In genomic region chr1:46039571-46040052, GRCh38 we compare ENCODE assay signal across 10 cellular contexts.
DNase-seq lines count a peak whose midpoint lies in the region; ATAC-seq and TF ChIP-seq lines count a peak whose summit lies in the region.
"Had no signal": no experiment of that assay in that cellular context is flagged by ENCODE, and none has a peak within 500 bp of the region (broad histone marks: within the 10 kb centered on the region; RNA-seq: fewer than 3 reads in every experiment).

No MANE protein-coding gene starts in this region.

- H3K4me1 Mint-ChIP-seq in stimulated activated naive CD8-positive, alpha-beta T cell treated with anti-CD3 and anti-CD28 coated beads, Interleukin-15, amount 100 ng/mL, for 72 hours, result peaks cover 8% of the 10 kb centered on the region

- no peak overlapping the region for H3K4me3 ChIP-seq in colonic mucosa
- no peak overlapping the region for H3K4me3 ChIP-seq in psoas muscle

- H3K27me3 Mint-ChIP-seq in stimulated activated naive CD8-positive, alpha-beta T cell treated with anti-CD3 and anti-CD28 coated beads, Interleukin-15, amount 100 ng/mL, for 72 hours, result no peaks in the 10 kb centered on the region

- no peaks in the 10 kb centered on the region for H3K9me3 Mint-ChIP-seq in stimulated activated naive CD8-positive, alpha-beta T cell treated with anti-CD3 and anti-CD28 coated beads, Interleukin-15, amount 100 ng/mL, for 72 hours

- H3K27ac Mint-ChIP-seq in stimulated activated naive CD8-positive, alpha-beta T cell treated with anti-CD3 and anti-CD28 coated beads, Interleukin-15, amount 100 ng/mL, for 72 hours, result no peak overlapping the region

- H3K4me3 Mint-ChIP-seq in stimulated activated naive CD8-positive, alpha-beta T cell treated with anti-CD3 and anti-CD28 coated beads, Interleukin-15, amount 100 ng/mL, for 72 hours, result no peak overlapping the region

- H3K27me3 ChIP-seq in colonic mucosa (no peaks in the 10 kb centered on the region), psoas muscle (ENCODE audit: insufficient read depth in 3 of 3, low read length in 2 of 3) (no peaks in the 10 kb centered on the region)

- H3K4me1 ChIP-seq in colonic mucosa (peaks cover 4% of the 10 kb centered on the region), psoas muscle (peaks cover 60% of the 10 kb centered on the region)

- TF ChIP-seq CTCF in colonic mucosa (IDR thresholded peaks at IDR 0.05) (no peak), psoas muscle (IDR thresholded peaks at IDR 0.05) (no peak)

- WGBS in psoas muscle, 3 donors, result 19 to 38% (median 22%) methylated on average over 4 of the region's 4 CpGs

- H3K36me3 ChIP-seq in colonic mucosa, result no peaks in the 10 kb centered on the region
- H3K36me3 ChIP-seq in psoas muscle (ENCODE audit: insufficient read depth in 1 of 2, low read depth in 1 of 2), result peaks cover 0 to 26% of the 10 kb centered on the region in 2 donors

- DNase-seq in GM03348 (ENCODE audit: low spot score) (peak; percentile 46), NCI-H446 (lab: John Stamatoyannopoulos, UW) (peak; percentile 56 to 81), colonic mucosa (peak; percentile 40), psoas muscle (peak in 1 of 2 donors; percentile 52), kidney glomerular epithelial cell (lab: John Stamatoyannopoulos, UW) (no peak)
- no peak for DNase-seq in stimulated activated naive CD8-positive, alpha-beta T cell treated with anti-CD3 and anti-CD28 coated beads, Interleukin-15, amount 100 ng/mL, for 72 hours
- DNase-seq: amygdala had no signal

- H3K27ac ChIP-seq in colonic mucosa (peak overlapping the region; percentile 26), psoas muscle (peak overlapping the region; percentile 69)

- peak; percentile 25 to 59 (median 35) for ATAC-seq in psoas muscle
- no peak for ATAC-seq in stimulated activated naive CD8-positive, alpha-beta T cell treated with anti-CD3 and anti-CD28 coated beads, Interleukin-15, amount 100 ng/mL, for 72 hours
- ATAC-seq in HG02840 (IDR thresholded peaks at IDR 0.05; ENCODE audit: low FRiP score, unreplicated experiment), result no peak
- ATAC-seq in GM18858 (IDR thresholded peaks at IDR 0.05; ENCODE audit: unreplicated experiment), result no peak
- ATAC-seq: activated CD4-positive, CD25-positive, alpha-beta regulatory T cell treated with anti-CD3 and anti-CD28 coated beads, Interleukin-2, amount 50 U/mL, for 24 hours had no signal

- H3K9me3 ChIP-seq in colonic mucosa (no peaks in the 10 kb centered on the region), psoas muscle (no peaks in the 10 kb centered on the region)

- intact Hi-C loops in colonic mucosa (cut with DNase I) (no loop called here), psoas muscle (cut with DNase I) (loop anchor here in 1 of 2 donors (5.0 kb wide), 2 partner anchors 93 to 183 kb away; partner anchors contain the start of gene PIK3R3)

- no peak overlapping the region for H3K9ac ChIP-seq in colonic mucosa (ENCODE audit: low read depth in 2 of 2, low read length in 2 of 2)

Comparison
In these comparisons a context has a peak if more than half of its experiments do, and no peak if none do; other contexts are left out.
1. DNase-seq: peak in GM03348 (single experiment), NCI-H446 (2 of 2) and colonic mucosa (single experiment); none in stimulated activated naive CD8-positive, alpha-beta T cell treated with anti-CD3 and anti-CD28 coated beads, Interleukin-15, amount 100 ng/mL, for 72 hours (0 of 2) and kidney glomerular epithelial cell (single experiment).
2. ATAC-seq: peak in psoas muscle (4 of 4); none in stimulated activated naive CD8-positive, alpha-beta T cell treated with anti-CD3 and anti-CD28 coated beads, Interleukin-15, amount 100 ng/mL, for 72 hours (single experiment), HG02840 (single experiment) and GM18858 (single experiment).